29 cellular contexts compared by ENCODE assay signal in the genomic region with DNA sequence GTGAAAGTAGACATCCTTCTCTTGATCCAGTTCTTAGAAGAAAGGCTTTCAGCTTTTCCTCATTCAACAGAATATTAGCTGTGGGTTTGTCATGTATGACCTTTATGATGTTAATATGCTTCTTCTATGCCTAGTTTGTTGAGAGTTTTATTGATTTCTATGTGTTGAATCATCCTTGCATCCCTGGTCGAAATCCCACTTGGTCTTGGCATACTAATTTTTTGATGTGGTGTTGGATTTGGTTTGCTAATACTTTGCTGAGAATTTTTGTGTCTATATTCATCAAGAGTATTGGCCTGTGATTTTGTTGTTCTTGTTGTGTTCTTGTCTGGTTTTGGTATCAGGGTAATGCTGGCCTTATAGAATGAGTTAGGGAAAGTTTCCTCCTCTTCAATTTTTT. TPM values are rescaled to one million over a fixed set of nuclear protein-coding genes. Genes with fewer than 3 reads are reported as not detected.
DNase-seq lines count a peak whose midpoint lies in the region; ATAC-seq and TF ChIP-seq lines count a peak whose summit lies in the region.
"Had no signal": no experiment of that assay in that cellular context is flagged by ENCODE, and none has a peak within 500 bp of the region (broad histone marks: within the 10 kb centered on the region; RNA-seq: fewer than 3 reads in every experiment).

No MANE protein-coding gene starts in this region.

- no peak for TF ChIP-seq EP300 in SK-N-SH (IDR thresholded peaks at IDR 0.05; ENCODE audit: borderline replicate concordance in 1 of 2, low read depth in 1 of 2, low read length in 1 of 2)

- POLR2A ChIA-PET in PC-3 (lab: Charles Lee; ENCODE audit: unreplicated experiment): interaction anchor here (1.0 kb wide), 1 partner anchor 44 kb away, joined by 3 read pairs; no protein-coding TSS in a partner anchor
- POLR2A ChIA-PET in SK-N-SH (lab: Yijun Ruan, JAX): no interaction called here

- no peak for TF ChIP-seq CTCF in PC-3 (conservative IDR thresholded peaks at IDR 0.05; ENCODE audit: low read depth, low read length)
- no peak for TF ChIP-seq CTCF in SK-N-SH (IDR thresholded peaks at IDR 0.05)

- H3K9me3 ChIP-seq in PC-3 (ENCODE audit: low read length): no peaks in the 10 kb centered on the region
- no peaks in the 10 kb centered on the region for H3K9me3 ChIP-seq in SK-N-SH
- H3K9me3 ChIP-seq: esophagus squamous epithelium, tibial artery had no signal

- no peak overlapping the region for H2AFZ ChIP-seq in PC-3 (ENCODE audit: low read length)
- H2AFZ ChIP-seq in SK-N-SH (ENCODE audit: low read depth): no peak overlapping the region
- H2AFZ ChIP-seq: GM23338, hepatocyte, neural progenitor cell, parathyroid adenoma had no signal

- no peaks in the 10 kb centered on the region for H3K27me3 Mint-ChIP-seq in activated T-cell treated with anti-CD3 and anti-CD28 coated beads, Interleukin-2, amount 50 U/mL, for 72 hours (ENCODE audit: low read depth)
- no peaks in the 10 kb centered on the region for H3K27me3 Mint-ChIP-seq in central memory CD8-positive, alpha-beta T cell
- H3K27me3 Mint-ChIP-seq in stimulated activated memory B cell treated with anti-CD40 and anti-IgM and Interleukin-4, amounts not matched to agents 10 μg/mL and 1 μg/mL and 100 μg/mL, for 72 hours: no peaks in the 10 kb centered on the region
- H3K27me3 Mint-ChIP-seq: activated CD4-positive, alpha-beta memory T cell treated with anti-CD3 and anti-CD28 coated beads for 36 hours; brain had no signal

- no peak overlapping the region for H3K27ac Mint-ChIP-seq in activated T-cell treated with anti-CD3 and anti-CD28 coated beads, Interleukin-2, amount 50 U/mL, for 72 hours
- H3K27ac Mint-ChIP-seq in central memory CD8-positive, alpha-beta T cell (ENCODE audit: low read depth): peak overlapping the region; percentile 78
- H3K27ac Mint-ChIP-seq in stimulated activated memory B cell treated with anti-CD40 and anti-IgM and Interleukin-4, amounts not matched to agents 10 μg/mL and 1 μg/mL and 100 μg/mL, for 72 hours: peak overlapping the region; percentile 0
- H3K27ac Mint-ChIP-seq: activated CD4-positive, alpha-beta memory T cell treated with anti-CD3 and anti-CD28 coated beads for 36 hours; brain; GM23338; neural progenitor cell had no signal

- no peak for ATAC-seq in activated T-cell treated with anti-CD3 and anti-CD28 coated beads, Interleukin-2, amount 50 U/mL, for 72 hours (replicated peaks in 1 of 2)
- ATAC-seq in PC-3: peak; percentile 22; the same call in 1 of the 2 replicates
- ATAC-seq in central memory CD8-positive, alpha-beta T cell (replicated peaks; ENCODE audit: extremely low read depth, poor library complexity, severe bottlenecking): no peak
- ATAC-seq in stimulated activated memory B cell treated with anti-CD40 and anti-IgM and Interleukin-4, amounts not matched to agents 10 μg/mL and 1 μg/mL and 100 μg/mL, for 72 hours: no peak
- ATAC-seq: GM23338, left cardiac atrium, Panc1, right cardiac atrium had no signal

- H3K4me3 Mint-ChIP-seq in activated T-cell treated with anti-CD3 and anti-CD28 coated beads, Interleukin-2, amount 50 U/mL, for 72 hours: peak overlapping the region; percentile 2 to 64
- no peak overlapping the region for H3K4me3 Mint-ChIP-seq in central memory CD8-positive, alpha-beta T cell
- no peak overlapping the region for H3K4me3 Mint-ChIP-seq in stimulated activated memory B cell treated with anti-CD40 and anti-IgM and Interleukin-4, amounts not matched to agents 10 μg/mL and 1 μg/mL and 100 μg/mL, for 72 hours
- H3K4me3 Mint-ChIP-seq: activated CD4-positive, alpha-beta memory T cell treated with anti-CD3 and anti-CD28 coated beads for 36 hours; brain; GM23338; neural progenitor cell had no signal

- BruUV-seq in PC-3 (replicated peaks; lab: Mats Ljungman, UMichigan): no TSS peak

- H3K4me2 ChIP-seq in PC-3 (ENCODE audit: low read length) (no peak overlapping the region), SK-N-SH (no peak overlapping the region)
- H3K4me2 ChIP-seq: GM23338, hepatocyte, neural progenitor cell had no signal

- no peaks in the 10 kb centered on the region for H3K79me2 ChIP-seq in PC-3 (ENCODE audit: low read length)
- no peaks in the 10 kb centered on the region for H3K79me2 ChIP-seq in SK-N-SH (ENCODE audit: insufficient read depth)
- H3K79me2 ChIP-seq: hepatocyte, parathyroid adenoma had no signal

- peaks cover 73% of the 10 kb centered on the region for H3K4me1 Mint-ChIP-seq in activated T-cell treated with anti-CD3 and anti-CD28 coated beads, Interleukin-2, amount 50 U/mL, for 72 hours (ENCODE audit: low read depth)
- peaks cover 53% of the 10 kb centered on the region for H3K4me1 Mint-ChIP-seq in central memory CD8-positive, alpha-beta T cell
- peaks cover 67% of the 10 kb centered on the region for H3K4me1 Mint-ChIP-seq in stimulated activated memory B cell treated with anti-CD40 and anti-IgM and Interleukin-4, amounts not matched to agents 10 μg/mL and 1 μg/mL and 100 μg/mL, for 72 hours
- H3K4me1 Mint-ChIP-seq: brain, neural progenitor cell had no signal

- WGBS in SK-N-SH (ENCODE audit: low lambda C conversion rate): 3% methylated on average over 1 of the region's 1 CpG

- intact Hi-C loops in PC-3 (cut with micrococcal nuclease): no loop called here

- TF ChIP-seq RAD21 in SK-N-SH (IDR thresholded peaks at IDR 0.05; ENCODE audit: low read length): no peak

- CTCF ChIA-PET in PC-3 (lab: Charles Lee): interaction anchor here (1.3 kb wide), 1 partner anchor 21 kb away, joined by 3 read pairs; a partner anchor contains a TSS
- CTCF ChIA-PET in SK-N-SH (lab: Yijun Ruan, JAX): no interaction called here

- H3F3A ChIP-seq in PC-3 (ENCODE audit: low read length, unreplicated experiment): no peaks in the 10 kb centered on the region
- H3F3A ChIP-seq in SK-N-SH (replicated peaks; ENCODE audit: insufficient read depth): no peaks in the 10 kb centered on the region

- H3K9me2 ChIP-seq in PC-3 (replicated peaks; ENCODE audit: low read length) (no peaks in the 10 kb centered on the region), SK-N-SH (no peaks in the 10 kb centered on the region)

- H4K20me1 ChIP-seq in PC-3 (ENCODE audit: low read length) (peaks cover 23% of the 10 kb centered on the region; the same call in 1 of the 2 replicates), SK-N-SH (ENCODE audit: insufficient read depth) (no peaks in the 10 kb centered on the region)

- H3K27ac ChIP-seq in PC-3 (ENCODE audit: low read length) (no peak overlapping the region), SK-N-SH (ENCODE audit: low read depth in 2 of 2, low read length in 1 of 2) (no peak overlapping the region)
- H3K27ac ChIP-seq: esophagus squamous epithelium, hepatocyte, neural progenitor cell, parathyroid adenoma, tibial artery had no signal

- H3K9me3 Mint-ChIP-seq in activated T-cell treated with anti-CD3 and anti-CD28 coated beads, Interleukin-2, amount 50 U/mL, for 72 hours: peaks cover 0 to 2% of the 10 kb centered on the region in 2 donors
- H3K9me3 Mint-ChIP-seq in central memory CD8-positive, alpha-beta T cell: no peaks in the 10 kb centered on the region
- no peaks in the 10 kb centered on the region for H3K9me3 Mint-ChIP-seq in stimulated activated memory B cell treated with anti-CD40 and anti-IgM and Interleukin-4, amounts not matched to agents 10 μg/mL and 1 μg/mL and 100 μg/mL, for 72 hours
- H3K9me3 Mint-ChIP-seq: activated CD4-positive, alpha-beta memory T cell treated with anti-CD3 and anti-CD28 coated beads for 36 hours; brain; GM23338; neural progenitor cell had no signal

- H3K36me3 Mint-ChIP-seq in activated T-cell treated with anti-CD3 and anti-CD28 coated beads, Interleukin-2, amount 50 U/mL, for 72 hours (ENCODE audit: insufficient read depth in 2 of 2): peaks cover 34 to 72% of the 10 kb centered on the region in 2 donors
- peaks cover 26% of the 10 kb centered on the region for H3K36me3 Mint-ChIP-seq in central memory CD8-positive, alpha-beta T cell (ENCODE audit: insufficient read depth)
- H3K36me3 Mint-ChIP-seq in stimulated activated memory B cell treated with anti-CD40 and anti-IgM and Interleukin-4, amounts not matched to agents 10 μg/mL and 1 μg/mL and 100 μg/mL, for 72 hours: peaks cover 83% of the 10 kb centered on the region
- H3K36me3 Mint-ChIP-seq: neural progenitor cell had no signal

- H3K27me3 ChIP-seq in PC-3 (ENCODE audit: low read length): no peaks in the 10 kb centered on the region
- no peaks in the 10 kb centered on the region for H3K27me3 ChIP-seq in SK-N-SH (ENCODE audit: insufficient read depth)
- H3K27me3 ChIP-seq: dorsolateral prefrontal cortex, esophagus squamous epithelium, hepatocyte, neural progenitor cell, tibial artery had no signal

- H3K36me3 ChIP-seq in PC-3 (ENCODE audit: low read depth, low read length) (peaks cover 11% of the 10 kb centered on the region), SK-N-SH (replicated peaks in 1 of 2; ENCODE audit: control insufficient read depth in 1 of 2, insufficient read depth in 2 of 2, low read length in 1 of 2) (no peaks in the 10 kb centered on the region)
- H3K36me3 ChIP-seq: neural progenitor cell had no signal

- H3K9ac ChIP-seq in PC-3 (ENCODE audit: low read length) (no peak overlapping the region), SK-N-SH (no peak overlapping the region)
- H3K9ac ChIP-seq: neural progenitor cell, parathyroid adenoma had no signal

- H3K4me1 ChIP-seq in PC-3 (ENCODE audit: insufficient read depth, low read length): peaks cover 4% of the 10 kb centered on the region
- no peaks in the 10 kb centered on the region for H3K4me1 ChIP-seq in SK-N-SH (ENCODE audit: control insufficient read depth in 1 of 2, insufficient read depth in 2 of 2, low read depth in 1 of 2, low read length in 1 of 2)
- H3K4me1 ChIP-seq: esophagus squamous epithelium, neural progenitor cell, parathyroid adenoma had no signal

- DNase-seq in activated T-cell treated with anti-CD3 and anti-CD28 coated beads, Interleukin-2, amount 50 U/mL, for 72 hours: no peak
- DNase-seq in activated T-cell treated with anti-CD3 and anti-CD28 coated beads for 4 hours: no peak
- DNase-seq in PC-3: no peak
- DNase-seq in central memory CD8-positive, alpha-beta T cell (ENCODE audit: low spot score in 2 of 2): no peak
- no peak for DNase-seq in SK-N-SH
- no peak for DNase-seq in H4 (ENCODE audit: low spot score)
- DNase-seq in SKM-1 treated with dmso at 0.1 percent for 144 hours (lab: John Stamatoyannopoulos, UW; ENCODE audit: unreplicated experiment): no peak
- DNase-seq: activated CD4-positive, alpha-beta memory T cell treated with anti-CD3 and anti-CD28 coated beads for 36 hours; activated gamma-delta T cell; amniotic stem cell; cerebellar nuclear complex; DMS153; dorsolateral prefrontal cortex; esophagus squamous epithelium; IMR-90; left cardiac atrium; NCI-H146; NCI-H748 treated with DMSO at 0.1 percent for 48 hours; right cardiac atrium; Right ventricle myocardium superior; stimulated activated CD4-positive, alpha-beta T cell treated with anti-CD3 and anti-CD28 coated beads, Interleukin-1b, Interleukin-23, amount 100 ng/mL, for 48 hours; tibial artery had no signal

- H3K4me3 ChIP-seq in PC-3 (ENCODE audit: low read length): no peak overlapping the region
- no peak overlapping the region for H3K4me3 ChIP-seq in SK-N-SH (ENCODE audit: low read depth in 2 of 2, low read length in 1 of 2)
- H3K4me3 ChIP-seq: dorsolateral prefrontal cortex, esophagus squamous epithelium, GM23338, hepatocyte, neural progenitor cell, tibial artery had no signal

RNA-seq across cellular contexts. Expression of a gene that starts 20.9 kb away (rescaled TPM):
- 100 to 1,000 TPM; 137 to 147 TPM for total RNA-seq in activated T-cell treated with anti-CD3 and anti-CD28 coated beads, Interleukin-2, amount 50 U/mL, for 72 hours
- 101 and 108 TPM in 2 replicates for total RNA-seq in PC-3 (2014; rRNA removed)
- polyA plus RNA-seq in SK-N-SH (2012; rRNA removed): 10.4 and 14.7 TPM in 2 replicates
- polyA plus RNA-seq in SK-N-SH (2012; cell fraction: cytosol; rRNA removed): 20.5 and 23.6 TPM in 2 replicates
- 6.6 and 8.8 TPM in 2 replicates for polyA plus RNA-seq in SK-N-SH (2012; cell fraction: nucleus; rRNA removed)
- total RNA-seq in H4 (2014; rRNA removed; shearing (Covaris generic)): 29.0 and 43.5 TPM in 2 replicates

Comparison
In these comparisons a context has a peak if more than half of its experiments do, and no peak if none do; other contexts are left out.
1. H3K4me3 Mint-ChIP-seq: peak in activated T-cell treated with anti-CD3 and anti-CD28 coated beads, Interleukin-2, amount 50 U/mL, for 72 hours (2 of 2); none in central memory CD8-positive, alpha-beta T cell (single experiment) and stimulated activated memory B cell treated with anti-CD40 and anti-IgM and Interleukin-4, amounts not matched to agents 10 μg/mL and 1 μg/mL and 100 μg/mL, for 72 hours (single experiment).